In the genomic region with DNA sequence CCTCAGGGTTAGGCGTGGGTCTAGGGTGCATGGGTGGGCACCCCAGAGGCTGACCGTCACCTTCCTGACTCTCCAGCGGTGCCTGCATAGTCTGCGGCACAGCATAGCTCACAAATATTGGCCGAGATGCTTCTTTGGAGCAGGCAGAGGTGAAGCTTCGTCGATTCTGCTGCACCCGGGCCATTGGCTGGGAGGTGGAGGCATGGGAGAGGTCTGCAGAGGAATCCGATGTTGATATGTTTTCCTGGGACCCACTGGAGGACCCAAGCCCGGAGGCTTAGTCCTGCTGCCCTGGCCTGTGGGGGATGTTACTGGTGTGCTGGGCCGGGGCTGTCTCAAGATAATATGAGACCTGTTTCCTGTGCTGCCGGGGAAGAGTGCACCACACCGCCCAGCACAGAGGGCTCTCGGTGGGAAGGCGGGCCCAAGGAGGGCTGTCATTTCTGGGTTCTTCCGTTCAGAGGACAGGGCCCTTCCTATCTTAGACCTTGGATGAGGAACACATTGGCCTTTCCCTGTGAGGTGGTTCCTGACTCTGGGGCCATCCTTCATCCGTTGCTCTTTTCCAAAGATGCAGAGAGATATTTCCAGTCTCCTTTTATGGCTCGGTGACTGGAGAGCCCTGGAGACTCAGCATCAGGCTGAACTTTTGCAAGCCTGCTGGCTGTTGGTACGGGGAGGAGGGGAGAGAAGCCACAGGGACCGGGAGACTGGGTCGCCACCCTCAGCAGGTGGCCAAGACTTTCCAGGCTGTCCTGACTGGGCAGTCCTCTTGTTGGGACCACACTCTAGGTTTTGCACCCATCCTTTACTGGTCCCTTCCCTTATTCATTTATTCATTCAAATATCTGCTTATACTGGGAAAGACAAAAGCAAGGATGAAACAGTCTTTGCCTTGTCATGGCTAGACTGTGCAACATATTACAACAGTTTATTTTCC, we compare ENCODE assay signal across 9 cellular contexts.
"Had no signal": no experiment of that assay in that cellular context is flagged by ENCODE, and none has a peak within 500 bp of the region (broad histone marks: within the 10 kb centered on the region; RNA-seq: fewer than 3 reads in every experiment).

No MANE protein-coding gene starts in this region.

- H3K9me3 ChIP-seq: SJSA1 had no signal

- H3K27me3 ChIP-seq: SJSA1 had no signal

- H3K4me1 Mint-ChIP-seq: activated CD4-positive, alpha-beta memory T cell treated with anti-CD3 and anti-CD28 coated beads, Interleukin-2, amount 10 ng/mL, durations not matched to agents 7 days and 5 days; central memory CD8-positive, alpha-beta T cell had no signal

- H3K4me2 ChIP-seq: smooth muscle cell had no signal

- H3K36me3 ChIP-seq: SJSA1 had no signal

- H3K9me3 Mint-ChIP-seq: activated CD4-positive, alpha-beta memory T cell treated with anti-CD3 and anti-CD28 coated beads, Interleukin-2, amount 10 ng/mL, durations not matched to agents 7 days and 5 days; central memory CD8-positive, alpha-beta T cell; T-helper 2 cell treated with Interferon-gamma antibody and Interleukin-4, amounts not matched to agents 5 μg/mL and 100 μg/mL, for 36 hours had no signal

- DNase-seq: activated CD4-positive, alpha-beta memory T cell treated with anti-CD3 and anti-CD28 coated beads, Interleukin-2, amount 10 ng/mL, durations not matched to agents 7 days and 5 days; activated naive CD4-positive, alpha-beta T cell treated with Interleukin-2 at 50 U/mL for 16 hours; effector memory CD4-positive, alpha-beta T cell; SW 1271; trophoblast cell had no signal

- H3K27ac Mint-ChIP-seq: activated CD4-positive, alpha-beta memory T cell treated with anti-CD3 and anti-CD28 coated beads, Interleukin-2, amount 10 ng/mL, durations not matched to agents 7 days and 5 days; T-helper 2 cell treated with Interferon-gamma antibody and Interleukin-4, amounts not matched to agents 5 μg/mL and 100 μg/mL, for 36 hours had no signal

- H3K4me3 ChIP-seq: SJSA1, smooth muscle cell had no signal

- H3K4me3 Mint-ChIP-seq: activated CD4-positive, alpha-beta memory T cell treated with anti-CD3 and anti-CD28 coated beads, Interleukin-2, amount 10 ng/mL, durations not matched to agents 7 days and 5 days; central memory CD8-positive, alpha-beta T cell; T-helper 2 cell treated with Interferon-gamma antibody and Interleukin-4, amounts not matched to agents 5 μg/mL and 100 μg/mL, for 36 hours had no signal

- H3K27ac ChIP-seq: SJSA1 had no signal
